Comparison of ENCODE assay signal across 28 cellular contexts in genomic region chr2:183416741-183417140, GRCh38.
"Had no signal": no experiment of that assay in that cellular context is flagged by ENCODE, and none has a peak within 500 bp of the region (broad histone marks: within the 10 kb centered on the region; RNA-seq: fewer than 3 reads in every experiment).

No MANE protein-coding gene starts in this region.

- H3K4me3 Mint-ChIP-seq: activated CD8-positive, alpha-beta T cell treated with anti-CD3 and anti-CD28 coated beads, Interleukin-2, amount 10 ng/mL, durations not matched to agents 7 days and 5 days; activated naive CD4-positive, alpha-beta T cell treated with anti-CD3 and anti-CD28 coated beads, Interleukin-2, amount 50 U/mL, for 24 hours; activated T-helper 1 cell treated with anti-CD3 and anti-CD28 coated beads, Interleukin-12 subunit alpha, Interleukin-12 subunit beta, Interleukin-2, Interleukin-4 antibody, amounts not matched to agents 30 ng/mL and 10 ng/mL and 1 ng/mL, durations not matched to agents 14 hours and 24 hours and 36 hours; T-helper 1 cell treated with Interleukin-12 subunit alpha and Interleukin-12 subunit beta and Interleukin-4 antibody, amounts not matched to agents 30 μg/mL and 1 μg/mL, for 36 hours had no signal

- H3K27me3 Mint-ChIP-seq: activated naive CD4-positive, alpha-beta T cell treated with anti-CD3 and anti-CD28 coated beads, Interleukin-2, amount 50 U/mL, for 24 hours had no signal

- H3K27ac ChIP-seq: body of pancreas, SJSA1 had no signal

- H3K36me3 Mint-ChIP-seq: activated naive CD4-positive, alpha-beta T cell treated with anti-CD3 and anti-CD28 coated beads, Interleukin-2, amount 50 U/mL, for 24 hours had no signal

- DNase-seq: activated CD4-positive, alpha-beta T cell treated with anti-CD3 and anti-CD28 coated beads for 48 hours; activated CD4-positive, alpha-beta T cell treated with anti-CD3 and anti-CD28 coated beads, Interleukin-2, amount 50 U/mL, for 4 hours; activated CD4-positive, CD25-positive, alpha-beta regulatory T cell treated with anti-CD3 and anti-CD28 coated beads, Interleukin-2, amount 50 U/mL, for 72 hours; activated CD8-positive, alpha-beta memory T cell treated with anti-CD3 and anti-CD28 coated beads, Interleukin-2, amount 50 U/mL, for 48 hours; activated CD8-positive, alpha-beta T cell treated with anti-CD3 and anti-CD28 coated beads, Interleukin-2, amount 10 ng/mL, durations not matched to agents 7 days and 5 days; activated effector memory CD4-positive, alpha-beta T cell treated with Interleukin-2 at 50 U/mL for 16 hours; activated naive CD4-positive, alpha-beta T cell; activated T-cell treated with anti-CD3 and anti-CD28 coated beads, Interleukin-2, amount 50 U/mL, for 1 hour; aorta; body of pancreas; Karpas-422; NCI-H1105 treated with DMSO at 0.1 percent for 48 hours; NCI-H1436 treated with DMSO at 0.1 percent for 48 hours; NCI-H187; NCI-H2081; NCI-H510A treated with DMSO at 0.1 percent for 48 hours; NCI-H69; PC-3; SHP77; SW 1271 had no signal

- H3K4me1 Mint-ChIP-seq: activated naive CD4-positive, alpha-beta T cell treated with anti-CD3 and anti-CD28 coated beads, Interleukin-2, amount 50 U/mL, for 24 hours had no signal

- H3K36me3 ChIP-seq: SJSA1 had no signal

- FAIRE-seq: bronchial epithelial cell, K562, RCC 7860 had no signal

- H3K4me1 ChIP-seq: body of pancreas, SJSA1 had no signal

- H3K4me3 ChIP-seq: body of pancreas, K562, SJSA1 had no signal

- H3K27me3 ChIP-seq: body of pancreas, SJSA1 had no signal

- H3K9me3 Mint-ChIP-seq: activated T-helper 1 cell treated with anti-CD3 and anti-CD28 coated beads, Interleukin-12 subunit alpha, Interleukin-12 subunit beta, Interleukin-2, Interleukin-4 antibody, amounts not matched to agents 30 ng/mL and 10 ng/mL and 1 ng/mL, durations not matched to agents 14 hours and 24 hours and 36 hours; T-helper 1 cell treated with Interleukin-12 subunit alpha and Interleukin-12 subunit beta and Interleukin-4 antibody, amounts not matched to agents 30 μg/mL and 1 μg/mL, for 36 hours had no signal

- H3K27ac Mint-ChIP-seq: activated CD8-positive, alpha-beta T cell treated with anti-CD3 and anti-CD28 coated beads, Interleukin-2, amount 10 ng/mL, durations not matched to agents 7 days and 5 days; activated naive CD4-positive, alpha-beta T cell treated with anti-CD3 and anti-CD28 coated beads, Interleukin-2, amount 50 U/mL, for 24 hours; activated T-helper 1 cell treated with anti-CD3 and anti-CD28 coated beads, Interleukin-12 subunit alpha, Interleukin-12 subunit beta, Interleukin-2, Interleukin-4 antibody, amounts not matched to agents 30 ng/mL and 10 ng/mL and 1 ng/mL, durations not matched to agents 14 hours and 24 hours and 36 hours; T-helper 1 cell treated with Interleukin-12 subunit alpha and Interleukin-12 subunit beta and Interleukin-4 antibody, amounts not matched to agents 30 μg/mL and 1 μg/mL, for 36 hours had no signal

- ATAC-seq: activated CD8-positive, alpha-beta T cell treated with anti-CD3 and anti-CD28 coated beads, Interleukin-2, amount 10 ng/mL, durations not matched to agents 7 days and 5 days; body of pancreas; K562; PC-3; SK-N-SH treated with all-trans-retinoic acid at 6 μM for 48 hours had no signal

- H3K9me3 ChIP-seq: body of pancreas, SJSA1 had no signal
